In the genomic region with DNA sequence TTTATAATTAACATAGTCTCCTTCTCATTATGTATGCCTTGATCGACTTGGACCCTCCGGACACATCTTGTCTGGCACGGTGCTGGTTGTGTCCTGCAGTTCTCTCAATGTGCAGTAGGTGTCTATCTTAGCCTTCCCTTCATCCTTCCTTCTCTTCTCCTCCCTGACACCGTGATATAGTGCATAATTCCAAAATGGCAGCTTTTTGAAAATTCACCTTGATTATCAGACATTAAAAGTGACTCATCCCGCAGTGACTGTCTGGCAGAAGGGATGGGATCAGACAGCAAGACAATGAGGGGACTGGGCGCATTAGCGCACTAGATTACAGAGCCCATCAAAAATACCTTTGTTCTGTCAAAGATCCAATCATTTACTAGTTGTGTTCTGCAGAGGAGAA, we compare ENCODE assay signal across 9 cellular contexts.
DNase-seq lines count a peak whose midpoint lies in the region; ATAC-seq and TF ChIP-seq lines count a peak whose summit lies in the region.
"Had no signal": no experiment of that assay in that cellular context is flagged by ENCODE, and none has a peak within 500 bp of the region (broad histone marks: within the 10 kb centered on the region; RNA-seq: fewer than 3 reads in every experiment).

No MANE protein-coding gene starts in this region.

- ATAC-seq in heart left ventricle (peak; percentile 53 to 71 (median 56)), GM18519 (IDR thresholded peaks at IDR 0.05; ENCODE audit: low FRiP score, unreplicated experiment) (no peak), HG02571 (IDR thresholded peaks at IDR 0.05; ENCODE audit: unreplicated experiment) (no peak)

- H3K4me3 ChIP-seq in heart left ventricle (no peak overlapping the region), NB4 (ENCODE audit: low read depth, low read length) (no peak overlapping the region), adipocyte (ENCODE audit: low read length) (no peak overlapping the region)

- H3K9ac ChIP-seq in adipocyte (ENCODE audit: low read length), result no peak overlapping the region

- 36 to 38% (median 38%) methylated on average over 7 of the region's 7 CpGs for WGBS in heart left ventricle, 4 donors

- DNase-seq in heart left ventricle (no peak), cardiac septum (ENCODE audit: low spot score) (no peak), NB4 (ENCODE audit: low read depth) (peak; percentile 39), adipocyte (ENCODE audit: low read depth) (peak; percentile 80), hippocampal formation (lab: John Stamatoyannopoulos, UW) (peak; percentile 8 to 72), smooth muscle cell of the brain vasculature (ENCODE audit: low read depth, low spot score) (peak; percentile 12)

- H3K9me3 ChIP-seq in heart left ventricle, result no peaks in the 10 kb centered on the region
- no peaks in the 10 kb centered on the region for H3K9me3 ChIP-seq in adipocyte (ENCODE audit: control insufficient read depth, low read length)

- peak; percentile 24 to 57 (median 43) for TF ChIP-seq CTCF in heart left ventricle (IDR thresholded peaks at IDR 0.05)
- TF ChIP-seq CTCF in NB4 (IDR thresholded peaks at IDR 0.05; ENCODE audit: low read depth, low read length), result peak; percentile 59

- TF ChIP-seq POLR2A in heart left ventricle (IDR thresholded peaks at IDR 0.05) (no peak), NB4 (IDR thresholded peaks at IDR 0.05; ENCODE audit: extremely low read depth, insufficient read length) (no peak)

- no peaks in the 10 kb centered on the region for H3K4me1 ChIP-seq in heart left ventricle
- peaks cover 2% of the 10 kb centered on the region for H3K4me1 ChIP-seq in adipocyte (ENCODE audit: control insufficient read depth, insufficient read depth, low read length)

- H3K27me3 ChIP-seq in heart left ventricle (peaks cover 0 to 14% (median 0%) of the 10 kb centered on the region in 9 donors), adipocyte (replicated peaks; ENCODE audit: control insufficient read depth, insufficient read depth, low read length) (no peaks in the 10 kb centered on the region)

- intact Hi-C loops in heart left ventricle (cut with DNase I), result loop anchor here in 1 of 10 donors (5.0 kb wide), 1 partner anchor 225 kb away; no protein-coding TSS in a partner anchor
- intact Hi-C loops in cardiac septum (cut with DNase I), result no loop called here

- no peaks in the 10 kb centered on the region for H3K36me3 ChIP-seq in heart left ventricle
- no peaks in the 10 kb centered on the region for H3K36me3 ChIP-seq in adipocyte (ENCODE audit: control insufficient read depth, insufficient read depth, low read length, severe bottlenecking)

- no peak overlapping the region for H3K27ac ChIP-seq in heart left ventricle
- H3K27ac ChIP-seq: epithelial cell of prostate had no signal

Comparison
In these comparisons a context has a peak if more than half of its experiments do, and no peak if none do; other contexts are left out.
1. ATAC-seq: peak in heart left ventricle (4 of 4); none in GM18519 (single experiment) and HG02571 (single experiment).
2. DNase-seq: peak in NB4 (single experiment), adipocyte (single experiment), hippocampal formation (2 of 2) and smooth muscle cell of the brain vasculature (single experiment); none in heart left ventricle (0 of 5) and cardiac septum (single experiment).